Comparison of ENCODE assay signal across 1 cellular context in genomic region chrX:23782863-23783568, GRCh38.
TF ChIP-seq lines count a peak whose summit lies in the region.

TSS of gene SAT1 (plus strand) at chrX:23783173. CDS start at chrX:23783352, 179 bp downstream.

TF ChIP-seq in HepG2, 621 proteins besides CTCF, POLR2A, EP300 and RAD21 (continued from another document and continues in another):
- no peak for TF ChIP-seq GRHL1 (CRISPR knock-in tag; conservative IDR thresholded peaks at IDR 0.05)
- no peak for TF ChIP-seq TRAFD1 (CRISPR knock-in tag; IDR thresholded peaks at IDR 0.05; ENCODE audit: borderline replicate concordance)
- no peak for TF ChIP-seq MBNL3 (CRISPR knock-in tag; conservative IDR thresholded peaks at IDR 0.05)
- no peak for TF ChIP-seq PAX8 (CRISPR knock-in tag; IDR thresholded peaks at IDR 0.05; ENCODE audit: borderline replicate concordance)
- TF ChIP-seq ZFP37 (CRISPR knock-in tag; IDR thresholded peaks at IDR 0.05; ENCODE audit: borderline replicate concordance), result 0 out of 2 replicates have a peak, but pooled peaks have one; percentile 12
- TF ChIP-seq THAP7 (CRISPR knock-in tag; IDR thresholded peaks at IDR 0.05), result 0 out of 2 replicates have a peak, but pooled peaks have one; percentile 22
- 0 out of 2 replicates have a peak, but pooled peaks have one; percentile 39 for TF ChIP-seq ZNF333 (CRISPR knock-in tag; IDR thresholded peaks at IDR 0.05; ENCODE audit: borderline replicate concordance)
- 0 out of 2 replicates have a peak, but pooled peaks have one; percentile 29 for TF ChIP-seq KDM3A (CRISPR knock-in tag; IDR thresholded peaks at IDR 0.05; ENCODE audit: low read depth)
- TF ChIP-seq ATF5 (CRISPR knock-in tag; IDR thresholded peaks at IDR 0.05; ENCODE audit: low read depth), result no peak
- TF ChIP-seq TAF15 (IDR thresholded peaks at IDR 0.05; ENCODE audit: low read depth, low read length, poor library complexity, severe bottlenecking), result no peak
- no peak for TF ChIP-seq AKNA (CRISPR knock-in tag; IDR thresholded peaks at IDR 0.05; ENCODE audit: borderline replicate concordance)
- peak; percentile 75; the same call in 1 of the 2 replicates for TF ChIP-seq HOMEZ (CRISPR knock-in tag; IDR thresholded peaks at IDR 0.05; ENCODE audit: low read depth)
- peak; percentile 74 for TF ChIP-seq POGK (CRISPR knock-in tag; conservative IDR thresholded peaks at IDR 0.05)
- TF ChIP-seq ZNF275 (CRISPR knock-in tag; IDR thresholded peaks at IDR 0.05; ENCODE audit: borderline replicate concordance), result no peak
- no peak for TF ChIP-seq ZFP82 (CRISPR knock-in tag; IDR thresholded peaks at IDR 0.05; ENCODE audit: borderline replicate concordance)
- TF ChIP-seq MLX (CRISPR knock-in tag; IDR thresholded peaks at IDR 0.05), result no peak
- no peak for TF ChIP-seq IKZF4 (CRISPR knock-in tag; IDR thresholded peaks at IDR 0.05; ENCODE audit: borderline replicate concordance, low read depth, not compliant biosample characterization)
- no peak for TF ChIP-seq RFX1 (IDR thresholded peaks at IDR 0.05)
- peak; percentile 79 for TF ChIP-seq ELF1 (CRISPR knock-in tag; IDR thresholded peaks at IDR 0.05)
- peak; percentile 55; the same call in 1 of the 2 replicates for TF ChIP-seq PHF8 (CRISPR knock-in tag; IDR thresholded peaks at IDR 0.05)
- no peak for TF ChIP-seq E2F1 (CRISPR knock-in tag; IDR thresholded peaks at IDR 0.05)
- 0 out of 2 replicates have a peak, but pooled peaks have one; percentile 69 for TF ChIP-seq ZNF337 (CRISPR knock-in tag; IDR thresholded peaks at IDR 0.05; ENCODE audit: borderline replicate concordance, low read depth)
- no peak for TF ChIP-seq NKX3-1 (CRISPR knock-in tag; IDR thresholded peaks at IDR 0.05)
- TF ChIP-seq ZFP1 (CRISPR knock-in tag; IDR thresholded peaks at IDR 0.05), result no peak
- TF ChIP-seq NFYB (CRISPR knock-in tag; IDR thresholded peaks at IDR 0.05), result peak; percentile 81
- TF ChIP-seq ZBED4 (CRISPR knock-in tag; IDR thresholded peaks at IDR 0.05; ENCODE audit: borderline replicate concordance), result 0 out of 2 replicates have a peak, but pooled peaks have one; percentile 20
- peak; percentile 74 for TF ChIP-seq RBM39 (IDR thresholded peaks at IDR 0.05; ENCODE audit: low read depth, low read length, poor library complexity, severe bottlenecking)
